In the genomic region with DNA sequence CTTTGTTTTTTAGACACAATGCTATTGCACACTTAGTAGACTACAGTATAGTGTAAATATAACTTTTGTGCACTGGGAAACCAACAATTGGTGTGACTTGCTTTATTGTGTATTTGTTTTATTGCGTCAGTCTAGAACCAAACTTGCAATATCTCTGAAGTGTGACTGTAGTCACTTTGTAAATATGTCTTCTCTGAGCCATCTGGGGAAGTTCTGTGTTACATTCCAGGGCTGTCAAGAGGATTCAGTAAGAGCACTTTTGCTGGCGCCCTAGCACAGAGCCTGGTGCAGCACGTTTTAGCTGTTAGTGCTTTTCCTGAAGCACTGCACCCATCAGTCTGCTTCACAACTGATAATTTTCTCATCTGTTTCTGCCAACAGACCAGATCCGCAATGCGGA, we compare ENCODE assay signal across 1 cellular context.
A peak's percentile ranks its signal among the peaks of the same experiment; 100 is the strongest.
TF ChIP-seq lines count a peak whose summit lies in the region.

No MANE protein-coding gene starts in this region.

TF ChIP-seq in HepG2, 621 proteins besides CTCF, POLR2A, EP300 and RAD21 (continued from another document and continues in another):
- TF ChIP-seq, protein P1, sequence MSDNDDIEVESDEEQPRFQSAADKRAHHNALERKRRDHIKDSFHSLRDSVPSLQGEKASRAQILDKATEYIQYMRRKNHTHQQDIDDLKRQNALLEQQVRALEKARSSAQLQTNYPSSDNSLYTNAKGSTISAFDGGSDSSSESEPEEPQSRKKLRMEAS (IDR thresholded peaks at IDR 0.05): no peak
- TF ChIP-seq CBX5 (CRISPR knock-in tag; IDR thresholded peaks at IDR 0.05; ENCODE audit: borderline replicate concordance) (no peak), THAP11 (CRISPR knock-in tag; IDR thresholded peaks at IDR 0.05) (peak; percentile 62), FOXK1 (CRISPR knock-in tag; IDR thresholded peaks at IDR 0.05; ENCODE audit: borderline replicate concordance, low read depth) (0 out of 2 replicates have a peak, but pooled peaks have one; percentile 46), FOXK2 (IDR thresholded peaks at IDR 0.05) (no peak), SOX5 (CRISPR knock-in tag; IDR thresholded peaks at IDR 0.05; ENCODE audit: borderline replicate concordance) (peak; percentile 84), RORA (CRISPR knock-in tag; IDR thresholded peaks at IDR 0.05) (no peak), SOX13 (IDR thresholded peaks at IDR 0.05) (no peak), SOX13 (CRISPR knock-in tag; conservative IDR thresholded peaks at IDR 0.05 in 1 of 2, IDR thresholded peaks at IDR 0.05 in 1 of 2) (peak in 1 of 2 experiments; percentile 84; a peak in 2 of 4 replicates), HNF4G (IDR thresholded peaks at IDR 0.05; ENCODE audit: borderline replicate concordance, low read depth, low read length) (no peak), HNF4G (CRISPR knock-in tag; IDR thresholded peaks at IDR 0.05; ENCODE audit: borderline replicate concordance, low read depth) (no peak), MED1 (CRISPR knock-in tag; IDR thresholded peaks at IDR 0.05) (0 out of 2 replicates have a peak, but pooled peaks have one; percentile 18), GATAD2A (CRISPR knock-in tag; IDR thresholded peaks at IDR 0.05) (peak; percentile 67), REL (CRISPR knock-in tag; conservative IDR thresholded peaks at IDR 0.05) (no peak), ZSCAN20 (CRISPR knock-in tag; IDR thresholded peaks at IDR 0.05; ENCODE audit: borderline replicate concordance) (no peak), ZNF749 (CRISPR knock-in tag; IDR thresholded peaks at IDR 0.05; ENCODE audit: borderline replicate concordance) (no peak), GATAD1 (CRISPR knock-in tag; IDR thresholded peaks at IDR 0.05) (no peak), CHD2 (IDR thresholded peaks at IDR 0.05; ENCODE audit: low read depth, low read length) (no peak), ELF3 (CRISPR knock-in tag; IDR thresholded peaks at IDR 0.05) (0 out of 2 replicates have a peak, but pooled peaks have one; percentile 25), RARA (CRISPR knock-in tag; IDR thresholded peaks at IDR 0.05) (peak; percentile 53; the same call in 1 of the 2 replicates), CEBPG (CRISPR knock-in tag; IDR thresholded peaks at IDR 0.05) (peak; percentile 79), KMT2A (CRISPR knock-in tag; IDR thresholded peaks at IDR 0.05) (no peak), ELF4 (CRISPR knock-in tag; IDR thresholded peaks at IDR 0.05; ENCODE audit: borderline replicate concordance) (no peak), FOSL2 (CRISPR knock-in tag; IDR thresholded peaks at IDR 0.05) (peak; percentile 74), ZNF446 (CRISPR knock-in tag; IDR thresholded peaks at IDR 0.05) (no peak), KAT8 (CRISPR knock-in tag; IDR thresholded peaks at IDR 0.05) (0 out of 2 replicates have a peak, but pooled peaks have one; percentile 20), FOXC1 (CRISPR knock-in tag; IDR thresholded peaks at IDR 0.05; ENCODE audit: borderline replicate concordance) (no peak), ZNF138 (CRISPR knock-in tag; IDR thresholded peaks at IDR 0.05; ENCODE audit: low read depth) (no peak), JDP2 (CRISPR knock-in tag; IDR thresholded peaks at IDR 0.05; ENCODE audit: borderline replicate concordance) (no peak), SP4 (CRISPR knock-in tag; IDR thresholded peaks at IDR 0.05) (no peak), ZNF615 (CRISPR knock-in tag; IDR thresholded peaks at IDR 0.05; ENCODE audit: borderline replicate concordance) (no peak), MIER3 (CRISPR knock-in tag; IDR thresholded peaks at IDR 0.05; ENCODE audit: borderline replicate concordance) (0 out of 2 replicates have a peak, but pooled peaks have one; percentile 32)
- TF ChIP-seq, protein P2, sequence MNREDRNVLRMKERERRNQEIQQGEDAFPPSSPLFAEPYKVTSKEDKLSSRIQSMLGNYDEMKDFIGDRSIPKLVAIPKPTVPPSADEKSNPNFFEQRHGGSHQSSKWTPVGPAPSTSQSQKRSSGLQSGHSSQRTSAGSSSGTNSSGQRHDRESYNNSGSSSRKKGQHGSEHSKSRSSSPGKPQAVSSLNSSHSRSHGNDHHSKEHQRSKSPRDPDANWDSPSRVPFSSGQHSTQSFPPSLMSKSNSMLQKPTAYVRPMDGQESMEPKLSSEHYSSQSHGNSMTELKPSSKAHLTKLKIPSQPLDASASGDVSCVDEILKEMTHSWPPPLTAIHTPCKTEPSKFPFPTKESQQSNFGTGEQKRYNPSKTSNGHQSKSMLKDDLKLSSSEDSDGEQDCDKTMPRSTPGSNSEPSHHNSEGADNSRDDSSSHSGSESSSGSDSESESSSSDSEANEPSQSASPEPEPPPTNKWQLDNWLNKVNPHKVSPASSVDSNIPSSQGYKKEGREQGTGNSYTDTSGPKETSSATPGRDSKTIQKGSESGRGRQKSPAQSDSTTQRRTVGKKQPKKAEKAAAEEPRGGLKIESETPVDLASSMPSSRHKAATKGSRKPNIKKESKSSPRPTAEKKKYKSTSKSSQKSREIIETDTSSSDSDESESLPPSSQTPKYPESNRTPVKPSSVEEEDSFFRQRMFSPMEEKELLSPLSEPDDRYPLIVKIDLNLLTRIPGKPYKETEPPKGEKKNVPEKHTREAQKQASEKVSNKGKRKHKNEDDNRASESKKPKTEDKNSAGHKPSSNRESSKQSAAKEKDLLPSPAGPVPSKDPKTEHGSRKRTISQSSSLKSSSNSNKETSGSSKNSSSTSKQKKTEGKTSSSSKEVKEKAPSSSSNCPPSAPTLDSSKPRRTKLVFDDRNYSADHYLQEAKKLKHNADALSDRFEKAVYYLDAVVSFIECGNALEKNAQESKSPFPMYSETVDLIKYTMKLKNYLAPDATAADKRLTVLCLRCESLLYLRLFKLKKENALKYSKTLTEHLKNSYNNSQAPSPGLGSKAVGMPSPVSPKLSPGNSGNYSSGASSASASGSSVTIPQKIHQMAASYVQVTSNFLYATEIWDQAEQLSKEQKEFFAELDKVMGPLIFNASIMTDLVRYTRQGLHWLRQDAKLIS (CRISPR knock-in tag; IDR thresholded peaks at IDR 0.05): no peak
- TF ChIP-seq, protein P3, sequence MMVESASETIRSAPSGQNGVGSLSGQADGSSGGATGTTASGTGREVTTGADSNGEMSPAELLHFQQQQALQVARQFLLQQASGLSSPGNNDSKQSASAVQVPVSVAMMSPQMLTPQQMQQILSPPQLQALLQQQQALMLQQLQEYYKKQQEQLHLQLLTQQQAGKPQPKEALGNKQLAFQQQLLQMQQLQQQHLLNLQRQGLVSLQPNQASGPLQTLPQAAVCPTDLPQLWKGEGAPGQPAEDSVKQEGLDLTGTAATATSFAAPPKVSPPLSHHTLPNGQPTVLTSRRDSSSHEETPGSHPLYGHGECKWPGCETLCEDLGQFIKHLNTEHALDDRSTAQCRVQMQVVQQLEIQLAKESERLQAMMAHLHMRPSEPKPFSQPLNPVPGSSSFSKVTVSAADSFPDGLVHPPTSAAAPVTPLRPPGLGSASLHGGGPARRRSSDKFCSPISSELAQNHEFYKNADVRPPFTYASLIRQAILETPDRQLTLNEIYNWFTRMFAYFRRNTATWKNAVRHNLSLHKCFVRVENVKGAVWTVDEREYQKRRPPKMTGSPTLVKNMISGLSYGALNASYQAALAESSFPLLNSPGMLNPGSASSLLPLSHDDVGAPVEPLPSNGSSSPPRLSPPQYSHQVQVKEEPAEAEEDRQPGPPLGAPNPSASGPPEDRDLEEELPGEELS (CRISPR knock-in tag; IDR thresholded peaks at IDR 0.05): peak; percentile 19; the same call in 1 of the 2 replicates
- TF ChIP-seq, protein P4, sequence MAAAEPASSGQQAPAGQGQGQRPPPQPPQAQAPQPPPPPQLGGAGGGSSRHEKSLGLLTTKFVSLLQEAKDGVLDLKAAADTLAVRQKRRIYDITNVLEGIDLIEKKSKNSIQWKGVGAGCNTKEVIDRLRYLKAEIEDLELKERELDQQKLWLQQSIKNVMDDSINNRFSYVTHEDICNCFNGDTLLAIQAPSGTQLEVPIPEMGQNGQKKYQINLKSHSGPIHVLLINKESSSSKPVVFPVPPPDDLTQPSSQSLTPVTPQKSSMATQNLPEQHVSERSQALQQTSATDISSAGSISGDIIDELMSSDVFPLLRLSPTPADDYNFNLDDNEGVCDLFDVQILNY (CRISPR knock-in tag; conservative IDR thresholded peaks at IDR 0.05): no peak
- TF ChIP-seq, protein P5, sequence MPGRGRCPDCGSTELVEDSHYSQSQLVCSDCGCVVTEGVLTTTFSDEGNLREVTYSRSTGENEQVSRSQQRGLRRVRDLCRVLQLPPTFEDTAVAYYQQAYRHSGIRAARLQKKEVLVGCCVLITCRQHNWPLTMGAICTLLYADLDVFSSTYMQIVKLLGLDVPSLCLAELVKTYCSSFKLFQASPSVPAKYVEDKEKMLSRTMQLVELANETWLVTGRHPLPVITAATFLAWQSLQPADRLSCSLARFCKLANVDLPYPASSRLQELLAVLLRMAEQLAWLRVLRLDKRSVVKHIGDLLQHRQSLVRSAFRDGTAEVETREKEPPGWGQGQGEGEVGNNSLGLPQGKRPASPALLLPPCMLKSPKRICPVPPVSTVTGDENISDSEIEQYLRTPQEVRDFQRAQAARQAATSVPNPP (CRISPR knock-in tag; IDR thresholded peaks at IDR 0.05): no peak
- TF ChIP-seq, protein P6, sequence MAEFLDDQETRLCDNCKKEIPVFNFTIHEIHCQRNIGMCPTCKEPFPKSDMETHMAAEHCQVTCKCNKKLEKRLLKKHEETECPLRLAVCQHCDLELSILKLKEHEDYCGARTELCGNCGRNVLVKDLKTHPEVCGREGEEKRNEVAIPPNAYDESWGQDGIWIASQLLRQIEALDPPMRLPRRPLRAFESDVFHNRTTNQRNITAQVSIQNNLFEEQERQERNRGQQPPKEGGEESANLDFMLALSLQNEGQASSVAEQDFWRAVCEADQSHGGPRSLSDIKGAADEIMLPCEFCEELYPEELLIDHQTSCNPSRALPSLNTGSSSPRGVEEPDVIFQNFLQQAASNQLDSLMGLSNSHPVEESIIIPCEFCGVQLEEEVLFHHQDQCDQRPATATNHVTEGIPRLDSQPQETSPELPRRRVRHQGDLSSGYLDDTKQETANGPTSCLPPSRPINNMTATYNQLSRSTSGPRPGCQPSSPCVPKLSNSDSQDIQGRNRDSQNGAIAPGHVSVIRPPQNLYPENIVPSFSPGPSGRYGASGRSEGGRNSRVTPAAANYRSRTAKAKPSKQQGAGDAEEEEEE (CRISPR knock-in tag; IDR thresholded peaks at IDR 0.05; ENCODE audit: borderline replicate concordance): no peak
- TF ChIP-seq, protein P7, sequence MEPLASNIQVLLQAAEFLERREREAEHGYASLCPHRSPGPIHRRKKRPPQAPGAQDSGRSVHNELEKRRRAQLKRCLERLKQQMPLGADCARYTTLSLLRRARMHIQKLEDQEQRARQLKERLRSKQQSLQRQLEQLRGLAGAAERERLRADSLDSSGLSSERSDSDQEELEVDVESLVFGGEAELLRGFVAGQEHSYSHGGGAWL (CRISPR knock-in tag; IDR thresholded peaks at IDR 0.05): no peak
- TF ChIP-seq, protein P8, sequence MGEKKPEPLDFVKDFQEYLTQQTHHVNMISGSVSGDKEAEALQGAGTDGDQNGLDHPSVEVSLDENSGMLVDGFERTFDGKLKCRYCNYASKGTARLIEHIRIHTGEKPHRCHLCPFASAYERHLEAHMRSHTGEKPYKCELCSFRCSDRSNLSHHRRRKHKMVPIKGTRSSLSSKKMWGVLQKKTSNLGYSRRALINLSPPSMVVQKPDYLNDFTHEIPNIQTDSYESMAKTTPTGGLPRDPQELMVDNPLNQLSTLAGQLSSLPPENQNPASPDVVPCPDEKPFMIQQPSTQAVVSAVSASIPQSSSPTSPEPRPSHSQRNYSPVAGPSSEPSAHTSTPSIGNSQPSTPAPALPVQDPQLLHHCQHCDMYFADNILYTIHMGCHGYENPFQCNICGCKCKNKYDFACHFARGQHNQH (CRISPR knock-in tag; IDR thresholded peaks at IDR 0.05): peak; percentile 24; the same call in 1 of the 2 replicates
- TF ChIP-seq, protein P9, sequence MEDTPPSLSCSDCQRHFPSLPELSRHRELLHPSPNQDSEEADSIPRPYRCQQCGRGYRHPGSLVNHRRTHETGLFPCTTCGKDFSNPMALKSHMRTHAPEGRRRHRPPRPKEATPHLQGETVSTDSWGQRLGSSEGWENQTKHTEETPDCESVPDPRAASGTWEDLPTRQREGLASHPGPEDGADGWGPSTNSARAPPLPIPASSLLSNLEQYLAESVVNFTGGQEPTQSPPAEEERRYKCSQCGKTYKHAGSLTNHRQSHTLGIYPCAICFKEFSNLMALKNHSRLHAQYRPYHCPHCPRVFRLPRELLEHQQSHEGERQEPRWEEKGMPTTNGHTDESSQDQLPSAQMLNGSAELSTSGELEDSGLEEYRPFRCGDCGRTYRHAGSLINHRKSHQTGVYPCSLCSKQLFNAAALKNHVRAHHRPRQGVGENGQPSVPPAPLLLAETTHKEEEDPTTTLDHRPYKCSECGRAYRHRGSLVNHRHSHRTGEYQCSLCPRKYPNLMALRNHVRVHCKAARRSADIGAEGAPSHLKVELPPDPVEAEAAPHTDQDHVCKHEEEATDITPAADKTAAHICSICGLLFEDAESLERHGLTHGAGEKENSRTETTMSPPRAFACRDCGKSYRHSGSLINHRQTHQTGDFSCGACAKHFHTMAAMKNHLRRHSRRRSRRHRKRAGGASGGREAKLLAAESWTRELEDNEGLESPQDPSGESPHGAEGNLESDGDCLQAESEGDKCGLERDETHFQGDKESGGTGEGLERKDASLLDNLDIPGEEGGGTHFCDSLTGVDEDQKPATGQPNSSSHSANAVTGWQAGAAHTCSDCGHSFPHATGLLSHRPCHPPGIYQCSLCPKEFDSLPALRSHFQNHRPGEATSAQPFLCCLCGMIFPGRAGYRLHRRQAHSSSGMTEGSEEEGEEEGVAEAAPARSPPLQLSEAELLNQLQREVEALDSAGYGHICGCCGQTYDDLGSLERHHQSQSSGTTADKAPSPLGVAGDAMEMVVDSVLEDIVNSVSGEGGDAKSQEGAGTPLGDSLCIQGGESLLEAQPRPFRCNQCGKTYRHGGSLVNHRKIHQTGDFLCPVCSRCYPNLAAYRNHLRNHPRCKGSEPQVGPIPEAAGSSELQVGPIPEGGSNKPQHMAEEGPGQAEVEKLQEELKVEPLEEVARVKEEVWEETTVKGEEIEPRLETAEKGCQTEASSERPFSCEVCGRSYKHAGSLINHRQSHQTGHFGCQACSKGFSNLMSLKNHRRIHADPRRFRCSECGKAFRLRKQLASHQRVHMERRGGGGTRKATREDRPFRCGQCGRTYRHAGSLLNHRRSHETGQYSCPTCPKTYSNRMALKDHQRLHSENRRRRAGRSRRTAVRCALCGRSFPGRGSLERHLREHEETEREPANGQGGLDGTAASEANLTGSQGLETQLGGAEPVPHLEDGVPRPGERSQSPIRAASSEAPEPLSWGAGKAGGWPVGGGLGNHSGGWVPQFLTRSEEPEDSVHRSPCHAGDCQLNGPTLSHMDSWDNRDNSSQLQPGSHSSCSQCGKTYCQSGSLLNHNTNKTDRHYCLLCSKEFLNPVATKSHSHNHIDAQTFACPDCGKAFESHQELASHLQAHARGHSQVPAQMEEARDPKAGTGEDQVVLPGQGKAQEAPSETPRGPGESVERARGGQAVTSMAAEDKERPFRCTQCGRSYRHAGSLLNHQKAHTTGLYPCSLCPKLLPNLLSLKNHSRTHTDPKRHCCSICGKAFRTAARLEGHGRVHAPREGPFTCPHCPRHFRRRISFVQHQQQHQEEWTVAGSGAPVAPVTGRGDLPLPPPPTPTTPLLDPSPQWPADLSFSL (CRISPR knock-in tag; IDR thresholded peaks at IDR 0.05): peak; percentile 82; the same call in 1 of the 2 replicates
- TF ChIP-seq, protein P10, sequence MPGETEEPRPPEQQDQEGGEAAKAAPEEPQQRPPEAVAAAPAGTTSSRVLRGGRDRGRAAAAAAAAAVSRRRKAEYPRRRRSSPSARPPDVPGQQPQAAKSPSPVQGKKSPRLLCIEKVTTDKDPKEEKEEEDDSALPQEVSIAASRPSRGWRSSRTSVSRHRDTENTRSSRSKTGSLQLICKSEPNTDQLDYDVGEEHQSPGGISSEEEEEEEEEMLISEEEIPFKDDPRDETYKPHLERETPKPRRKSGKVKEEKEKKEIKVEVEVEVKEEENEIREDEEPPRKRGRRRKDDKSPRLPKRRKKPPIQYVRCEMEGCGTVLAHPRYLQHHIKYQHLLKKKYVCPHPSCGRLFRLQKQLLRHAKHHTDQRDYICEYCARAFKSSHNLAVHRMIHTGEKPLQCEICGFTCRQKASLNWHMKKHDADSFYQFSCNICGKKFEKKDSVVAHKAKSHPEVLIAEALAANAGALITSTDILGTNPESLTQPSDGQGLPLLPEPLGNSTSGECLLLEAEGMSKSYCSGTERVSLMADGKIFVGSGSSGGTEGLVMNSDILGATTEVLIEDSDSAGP (CRISPR knock-in tag; IDR thresholded peaks at IDR 0.05; ENCODE audit: borderline replicate concordance): no peak
